ENCODE assay signal across 8 cellular contexts in genomic region chr6:98844244-98845161, GRCh38. TPM values are rescaled to one million over a fixed set of nuclear protein-coding genes. Genes with fewer than 3 reads are reported as not detected.
A peak's percentile ranks its signal among the peaks of the same experiment; 100 is the strongest.
DNase-seq lines count a peak whose midpoint lies in the region; FAIRE-seq and TF ChIP-seq lines count a peak whose summit lies in the region.

No MANE protein-coding gene starts in this region.

- peak overlapping the region; percentile 52 for H3K4me3 ChIP-seq in MM.1S (ENCODE audit: low read length)

- no peak overlapping the region for H2AFZ ChIP-seq in MM.1S (ENCODE audit: low read length)

- H3K9me3 ChIP-seq in MM.1S (replicated peaks; ENCODE audit: insufficient read depth, low read length), result no peaks in the 10 kb centered on the region

- TF ChIP-seq CTCF in Calu3 (IDR thresholded peaks at IDR 0.05; ENCODE audit: unreplicated experiment) (no peak), MM.1S (IDR thresholded peaks at IDR 0.05; ENCODE audit: low read length) (no peak), osteocyte (IDR thresholded peaks at IDR 0.05) (no peak)

- no peak for FAIRE-seq in HTR-8/SVneo (lab: Jason Lieb, UNC)

- no peak overlapping the region for H3K27ac ChIP-seq in MM.1S (ENCODE audit: low read length)

- no peak overlapping the region for H3K27ac Mint-ChIP-seq in Calu3 (ENCODE audit: unreplicated experiment)
- no peak overlapping the region for H3K27ac Mint-ChIP-seq in osteocyte (ENCODE audit: unreplicated experiment)
- no peak overlapping the region for H3K27ac Mint-ChIP-seq in activated CD4-positive, alpha-beta memory T cell treated with anti-CD3 and anti-CD28 coated beads for 36 hours

- H3K9me2 ChIP-seq in MM.1S (replicated peaks; ENCODE audit: insufficient read depth, low read length), result no peaks in the 10 kb centered on the region

- H3K4me1 Mint-ChIP-seq in Calu3 (ENCODE audit: low read depth, unreplicated experiment) (peaks cover 8% of the 10 kb centered on the region), osteocyte (ENCODE audit: unreplicated experiment) (peaks cover 15% of the 10 kb centered on the region)
- peaks cover 25% of the 10 kb centered on the region for H3K4me1 Mint-ChIP-seq in activated CD4-positive, alpha-beta memory T cell treated with anti-CD3 and anti-CD28 coated beads for 36 hours (ENCODE audit: low read depth)

- H3K27me3 ChIP-seq in MM.1S (replicated peaks; ENCODE audit: insufficient read depth, low read length), result no peaks in the 10 kb centered on the region

- BruUV-seq in Calu3 (replicated peaks; lab: Mats Ljungman, UMichigan), result no TSS peak

- H3F3A ChIP-seq in MM.1S (ENCODE audit: insufficient read depth, low read length), result no peaks in the 10 kb centered on the region

- CTCF ChIA-PET in Calu3 (lab: Charles Lee), result no interaction called here
- CTCF ChIA-PET in activated CD4-positive, alpha-beta memory T cell treated with anti-CD3 and anti-CD28 coated beads for 36 hours (lab: Charles Lee), result interaction anchor here (0.8 to 1.4 kb wide), 5 partner anchors 8 to 1351 kb away, joined by 3 to 7 read pairs (median 4); no protein-coding TSS in a partner anchor

- POLR2A ChIA-PET in activated CD4-positive, alpha-beta memory T cell treated with anti-CD3 and anti-CD28 coated beads for 36 hours (lab: Charles Lee), result no interaction called here

- no peak overlapping the region for H3K9ac ChIP-seq in MM.1S (ENCODE audit: low read length)

- H3K9me3 Mint-ChIP-seq in Calu3 (ENCODE audit: low read depth, unreplicated experiment) (no peaks in the 10 kb centered on the region), osteocyte (ENCODE audit: unreplicated experiment) (no peaks in the 10 kb centered on the region)
- H3K9me3 Mint-ChIP-seq in activated CD4-positive, alpha-beta memory T cell treated with anti-CD3 and anti-CD28 coated beads for 36 hours, result no peaks in the 10 kb centered on the region

- peak overlapping the region; percentile 90 for H3K4me2 ChIP-seq in MM.1S (ENCODE audit: low read depth, low read length)

- H3K79me2 ChIP-seq in MM.1S (ENCODE audit: low read length), result no peaks in the 10 kb centered on the region

- no peaks in the 10 kb centered on the region for H4K20me1 ChIP-seq in MM.1S (ENCODE audit: insufficient read depth, low read length)

- no peaks in the 10 kb centered on the region for H3K4me1 ChIP-seq in MM.1S (ENCODE audit: low read length)

- H3K36me3 Mint-ChIP-seq in Calu3 (ENCODE audit: insufficient read depth, unreplicated experiment) (peaks cover 11% of the 10 kb centered on the region), osteocyte (ENCODE audit: unreplicated experiment) (no peaks in the 10 kb centered on the region)
- H3K36me3 Mint-ChIP-seq in activated CD4-positive, alpha-beta memory T cell treated with anti-CD3 and anti-CD28 coated beads for 36 hours, result no peaks in the 10 kb centered on the region

- H3K27me3 Mint-ChIP-seq in Calu3 (ENCODE audit: unreplicated experiment) (peaks cover 67% of the 10 kb centered on the region), osteocyte (ENCODE audit: unreplicated experiment) (peaks cover 79% of the 10 kb centered on the region)
- peaks cover 75% of the 10 kb centered on the region for H3K27me3 Mint-ChIP-seq in activated CD4-positive, alpha-beta memory T cell treated with anti-CD3 and anti-CD28 coated beads for 36 hours

- intact Hi-C loops in Calu3 (cut with micrococcal nuclease; ENCODE audit: unreplicated experiment), result loop anchor here (1.0 to 10.0 kb wide), 6 partner anchors 75 to 1777 kb away; no protein-coding TSS in a partner anchor
- intact Hi-C loops in posterior vena cava (cut with DNase I), result no loop called here
- intact Hi-C loops in activated CD4-positive, alpha-beta memory T cell treated with anti-CD3 and anti-CD28 coated beads for 36 hours (cut with micrococcal nuclease), result loop anchor here (1.0 to 2.0 kb wide), 5 partner anchors 11 to 1347 kb away; no protein-coding TSS in a partner anchor

- H3K4me3 Mint-ChIP-seq in Calu3 (ENCODE audit: low read depth, unreplicated experiment) (peak overlapping the region; percentile 68), osteocyte (ENCODE audit: unreplicated experiment) (peak overlapping the region; percentile 38)
- H3K4me3 Mint-ChIP-seq in activated CD4-positive, alpha-beta memory T cell treated with anti-CD3 and anti-CD28 coated beads for 36 hours, result no peak overlapping the region

- no peaks in the 10 kb centered on the region for H3K36me3 ChIP-seq in MM.1S (replicated peaks; ENCODE audit: insufficient read depth, low read length)

- DNase-seq in Calu3 (no peak), MM.1S (no peak), ecto neural progenitor cell (ENCODE audit: low spot score) (peak; percentile 76), osteocyte (ENCODE audit: extremely low spot score, unreplicated experiment) (no peak), cerebellum (ENCODE audit: low spot score) (no peak), posterior vena cava (ENCODE audit: low spot score) (no peak), HTR-8/SVneo (ENCODE audit: insufficient read length, low spot score) (no peak)
- DNase-seq in activated CD4-positive, alpha-beta memory T cell treated with anti-CD3 and anti-CD28 coated beads for 36 hours, result no peak

RNA-seq across cellular contexts. Expression of gene POU3F2, which starts 10.1 kb away (rescaled TPM):
- total RNA-seq in Calu3 (2022) (0.12 TPM in 1 of 2 replicates, not detected in the other), osteocyte (not detected in 2 replicates), cerebellum (27.4 TPM), posterior vena cava (not detected)
- total RNA-seq in activated CD4-positive, alpha-beta memory T cell treated with anti-CD3 and anti-CD28 coated beads for 36 hours, result not detected

Comparison
In these comparisons a context has a peak if more than half of its experiments do, and no peak if none do; other contexts are left out.
1. RNA of gene POU3F2, which starts 10.1 kb away (total RNA-seq): 27.4 TPM in cerebellum (single experiment); 0.12 TPM in Calu3, not detected in posterior vena cava, not detected in osteocyte and not detected in activated CD4-positive, alpha-beta memory T cell treated with anti-CD3 and anti-CD28 coated beads for 36 hours; every median in the first group is over 10 times any median in the second.
2. intact Hi-C loops: an anchor here in Calu3 (1.0 to 10.0 kb wide) and activated CD4-positive, alpha-beta memory T cell treated with anti-CD3 and anti-CD28 coated beads for 36 hours (1.0 to 2.0 kb wide); none called in posterior vena cava.